ENCODE assay signal across 9 cellular contexts in genomic region chr20:47784256-47784598, GRCh38. TPM values are rescaled to one million over a fixed set of nuclear protein-coding genes. Genes with fewer than 3 reads are reported as not detected.
DNase-seq lines count a peak whose midpoint lies in the region; ATAC-seq and TF ChIP-seq lines count a peak whose summit lies in the region.
"Had no signal": no experiment of that assay in that cellular context is flagged by ENCODE, and none has a peak within 500 bp of the region (broad histone marks: within the 10 kb centered on the region; RNA-seq: fewer than 3 reads in every experiment).

No MANE protein-coding gene starts in this region.

- peak overlapping the region; percentile 51 to 74 (median 63) for H3K4me3 ChIP-seq in BLaER1 treated with 17β-estradiol and CSF1 and Interleukin-3, amounts not matched to agents 10 nM and 100 nM
- peak overlapping the region; percentile 73 for H3K4me3 ChIP-seq in neural progenitor cell

- peak overlapping the region; percentile 83 to 99 (median 94) for H3K4me2 ChIP-seq in BLaER1 treated with 17β-estradiol and CSF1 and Interleukin-3, amounts not matched to agents 10 nM and 100 nM
- peak overlapping the region; percentile 89 for H3K4me2 ChIP-seq in neural progenitor cell

- H4K20me1 ChIP-seq in BLaER1 treated with 17β-estradiol and CSF1 and Interleukin-3, amounts not matched to agents 10 nM and 100 nM = peaks cover 0 to 37% (median 19%) of the 10 kb centered on the region in 11 experiments; a peak in 13 of 22 replicates
- peaks cover 11% of the 10 kb centered on the region for H4K20me1 ChIP-seq in neural progenitor cell (ENCODE audit: low read depth)

- no peaks in the 10 kb centered on the region for H3K36me3 ChIP-seq in BLaER1 treated with 17β-estradiol and CSF1 and Interleukin-3, amounts not matched to agents 10 nM and 100 nM
- H3K36me3 ChIP-seq in neural progenitor cell = no peaks in the 10 kb centered on the region

- H3K36me3 Mint-ChIP-seq in neural progenitor cell = no peaks in the 10 kb centered on the region

- H3K9me3 ChIP-seq in BLaER1 treated with 17β-estradiol and CSF1 and Interleukin-3, amounts not matched to agents 10 nM and 100 nM (replicated peaks in 1 of 11) = no peaks in the 10 kb centered on the region
- no peaks in the 10 kb centered on the region for H3K9me3 ChIP-seq in neural progenitor cell (ENCODE audit: low read depth)

- H3K9ac ChIP-seq in BLaER1 treated with 17β-estradiol and CSF1 and Interleukin-3, amounts not matched to agents 10 nM and 100 nM = peak overlapping the region in 9 of 11 experiments; percentile 21 to 79 (median 72); a peak in 12 of 22 replicates
- H3K9ac ChIP-seq in neural progenitor cell = no peak overlapping the region

- no peaks in the 10 kb centered on the region for H3K9me3 Mint-ChIP-seq in neural progenitor cell
- H3K9me3 Mint-ChIP-seq: activated T-helper 1 cell treated with anti-CD3 and anti-CD28 coated beads, Interleukin-12 subunit alpha, Interleukin-12 subunit beta, Interleukin-2, Interleukin-4 antibody, amounts not matched to agents 30 ng/mL and 10 ng/mL and 1 ng/mL, durations not matched to agents 14 hours and 24 hours and 36 hours had no signal

- H3K4me1 Mint-ChIP-seq in neural progenitor cell = peaks cover 53% of the 10 kb centered on the region

- H3K79me2 ChIP-seq in neural progenitor cell (ENCODE audit: low read depth) = no peaks in the 10 kb centered on the region

- peak overlapping the region; percentile 86 for H3K4me3 Mint-ChIP-seq in neural progenitor cell
- H3K4me3 Mint-ChIP-seq: activated T-helper 1 cell treated with anti-CD3 and anti-CD28 coated beads, Interleukin-12 subunit alpha, Interleukin-12 subunit beta, Interleukin-2, Interleukin-4 antibody, amounts not matched to agents 30 ng/mL and 10 ng/mL and 1 ng/mL, durations not matched to agents 14 hours and 24 hours and 36 hours had no signal

- peak overlapping the region; percentile 22 for H2AFZ ChIP-seq in neural progenitor cell (replicated peaks)

- H3K27me3 ChIP-seq in BLaER1 treated with 17β-estradiol and CSF1 and Interleukin-3, amounts not matched to agents 10 nM and 100 nM = peaks cover 47 to 82% (median 78%) of the 10 kb centered on the region in 11 experiments
- H3K27me3 ChIP-seq in neural progenitor cell = peaks cover 24% of the 10 kb centered on the region

- no peak overlapping the region for H3K27ac Mint-ChIP-seq in neural progenitor cell
- H3K27ac Mint-ChIP-seq: activated T-helper 1 cell treated with anti-CD3 and anti-CD28 coated beads, Interleukin-12 subunit alpha, Interleukin-12 subunit beta, Interleukin-2, Interleukin-4 antibody, amounts not matched to agents 30 ng/mL and 10 ng/mL and 1 ng/mL, durations not matched to agents 14 hours and 24 hours and 36 hours had no signal

- peaks cover 8% of the 10 kb centered on the region for H3F3A ChIP-seq in neural progenitor cell (ENCODE audit: low read depth)

- peak overlapping the region in 1 of 11 experiments; percentile 56; a peak in 2 of 22 replicates for H3K27ac ChIP-seq in BLaER1 treated with 17β-estradiol and CSF1 and Interleukin-3, amounts not matched to agents 10 nM and 100 nM
- H3K27ac ChIP-seq in epithelial cell of prostate (peak overlapping the region; percentile 72), neural progenitor cell (no peak overlapping the region)

- DNase-seq in NCI-H748 (lab: John Stamatoyannopoulos, UW; ENCODE audit: unreplicated experiment) (peak; percentile 38), epithelial cell of prostate (ENCODE audit: low read depth, low spot score) (no peak), neural progenitor cell (ENCODE audit: low spot score) (no peak), DMS79 (lab: John Stamatoyannopoulos, UW) (no peak), CD1c-positive myeloid dendritic cell (ENCODE audit: extremely low spot score) (no peak), germinal center (ENCODE audit: low spot score) (no peak)

- H3K27me3 Mint-ChIP-seq in neural progenitor cell (ENCODE audit: insufficient read depth, low read depth) = peaks cover 14% of the 10 kb centered on the region

- no peak for TF ChIP-seq CTCF in neural progenitor cell (IDR thresholded peaks at IDR 0.05)

- peaks cover 17 to 35% (median 23%) of the 10 kb centered on the region in 10 experiments; a peak in 19 of 20 replicates for H3K4me1 ChIP-seq in BLaER1 treated with 17β-estradiol and CSF1 and Interleukin-3, amounts not matched to agents 10 nM and 100 nM
- peaks cover 14% of the 10 kb centered on the region for H3K4me1 ChIP-seq in neural progenitor cell

- ATAC-seq in HG02970 (IDR thresholded peaks at IDR 0.05; ENCODE audit: low FRiP score, unreplicated experiment) = no peak

RNA-seq across cellular contexts. Expression of gene SULF2, which starts 1.1 kb away (rescaled TPM):
- 24.0 and 38.0 TPM in 2 replicates for total RNA-seq in neural progenitor cell (ENCODE audit: low replicate concordance)
